Comparison of ENCODE assay signal across 10 cellular contexts in genomic region chr1:7046314-7046713, GRCh38.
DNase-seq lines count a peak whose midpoint lies in the region; ATAC-seq and TF ChIP-seq lines count a peak whose summit lies in the region.
"Had no signal": no experiment of that assay in that cellular context is flagged by ENCODE, and none has a peak within 500 bp of the region (broad histone marks: within the 10 kb centered on the region; RNA-seq: fewer than 3 reads in every experiment).

No MANE protein-coding gene starts in this region.

- no peaks in the 10 kb centered on the region for H3K4me1 Mint-ChIP-seq in MCF 10A (ENCODE audit: insufficient read depth, unreplicated experiment)

- peak; percentile 55 for DNase-seq in MCF 10A (ENCODE audit: unreplicated experiment)
- no peak for DNase-seq in breast epithelium (ENCODE audit: low spot score in 2 of 2)
- no peak for DNase-seq in left cardiac atrium
- no peak for DNase-seq in thoracic aorta (ENCODE audit: low spot score)
- DNase-seq in psoas muscle, result no peak
- DNase-seq in aorta, result no peak
- DNase-seq: activated CD4-positive, alpha-beta T cell treated with anti-CD3 and anti-CD28 coated beads for 1 hour; NCI-H1694 had no signal

- CTCF ChIA-PET in MCF 10A (lab: Yijun Ruan, JAX), result interaction anchor here (0.8 to 2.4 kb wide), 3 partner anchors 23 to 601 kb away, joined by 4 to 9 read pairs (median 9); no protein-coding TSS in a partner anchor

- intact Hi-C loops in MCF 10A (cut with micrococcal nuclease), result loop anchor here (10.0 kb wide), 1 partner anchor 252 kb away; no protein-coding TSS in a partner anchor
- intact Hi-C loops in breast epithelium (cut with DNase I; ENCODE audit: low total_unique reads), result no loop called here
- intact Hi-C loops in left cardiac atrium (cut with DNase I), result loop anchor here in 1 of 2 donors (10.0 kb wide), 2 partner anchors 158 to 598 kb away; no protein-coding TSS in a partner anchor
- intact Hi-C loops in psoas muscle (cut with DNase I), result loop anchor here (10.0 kb wide), 1 partner anchor 598 kb away; no protein-coding TSS in a partner anchor
- intact Hi-C loops in aorta (cut with DNase I), result loop anchor here in 1 of 2 donors (10.0 kb wide), 1 partner anchor 598 kb away; no protein-coding TSS in a partner anchor

- POLR2A ChIA-PET in MCF 10A (lab: Yijun Ruan, JAX), result interaction anchor here (0.6 kb wide), 1 partner anchor 602 kb away, joined by 4 read pairs; no protein-coding TSS in a partner anchor

- H3K36me3 ChIP-seq in breast epithelium (no peaks in the 10 kb centered on the region), thoracic aorta (no peaks in the 10 kb centered on the region), psoas muscle (ENCODE audit: insufficient read depth in 1 of 2, low read depth in 1 of 2) (no peaks in the 10 kb centered on the region), aorta (ENCODE audit: control insufficient read depth in 1 of 2, insufficient read depth in 2 of 2, low read length in 1 of 2) (no peaks in the 10 kb centered on the region)

- ATAC-seq in SK-N-SH treated with all-trans-retinoic acid at 6 μM for 48 hours (peak; percentile 79), left cardiac atrium (peak; percentile 27 to 48), thoracic aorta (ENCODE audit: insufficient number of reproducible peaks, low FRiP score, low read depth) (peak; percentile 35), HG02759 (IDR thresholded peaks at IDR 0.05; ENCODE audit: unreplicated experiment) (no peak), psoas muscle (no peak), aorta (ENCODE audit: low FRiP score) (no peak)

- no peak for TF ChIP-seq POLR2A in breast epithelium (IDR thresholded peaks at IDR 0.05)

- H3K4me3 ChIP-seq in breast epithelium (no peak overlapping the region), thoracic aorta (no peak overlapping the region), psoas muscle (no peak overlapping the region), aorta (ENCODE audit: low read length in 2 of 2) (no peak overlapping the region)

- no peak for TF ChIP-seq CTCF in MCF 10A (IDR thresholded peaks at IDR 0.05; ENCODE audit: unreplicated experiment)
- no peak for TF ChIP-seq CTCF in breast epithelium (IDR thresholded peaks at IDR 0.05)
- TF ChIP-seq CTCF in thoracic aorta (IDR thresholded peaks at IDR 0.05), result no peak
- TF ChIP-seq CTCF in psoas muscle (IDR thresholded peaks at IDR 0.05), result no peak

- H3K27me3 ChIP-seq in breast epithelium (peaks cover 0 to 4% of the 10 kb centered on the region in 2 donors), thoracic aorta (replicated peaks; ENCODE audit: insufficient read depth) (no peaks in the 10 kb centered on the region), psoas muscle (ENCODE audit: insufficient read depth in 3 of 3, low read length in 2 of 3) (peaks cover 0 to 14% (median 0%) of the 10 kb centered on the region in 3 donors), aorta (ENCODE audit: control insufficient read depth in 1 of 2, insufficient read depth in 2 of 2, low read length in 1 of 2) (no peaks in the 10 kb centered on the region)

- H3K4me1 ChIP-seq in breast epithelium (no peaks in the 10 kb centered on the region), thoracic aorta (ENCODE audit: control insufficient read depth in 1 of 2, low read depth in 2 of 2) (no peaks in the 10 kb centered on the region), psoas muscle (peaks cover 7% of the 10 kb centered on the region), aorta (ENCODE audit: control insufficient read depth in 1 of 2, insufficient read depth in 2 of 2, low read length in 2 of 2) (no peaks in the 10 kb centered on the region)

- H3K27ac Mint-ChIP-seq in MCF 10A (ENCODE audit: low read depth, unreplicated experiment), result no peak overlapping the region

- no peak overlapping the region for H3K27ac ChIP-seq in breast epithelium
- no peak overlapping the region for H3K27ac ChIP-seq in thoracic aorta
- H3K27ac ChIP-seq in psoas muscle, result no peak overlapping the region
- no peak overlapping the region for H3K27ac ChIP-seq in aorta (ENCODE audit: low read depth in 1 of 2, low read length in 2 of 2)

- H3K9me3 Mint-ChIP-seq in MCF 10A (ENCODE audit: unreplicated experiment), result no peaks in the 10 kb centered on the region

- H3K9me3 ChIP-seq in breast epithelium (no peaks in the 10 kb centered on the region), thoracic aorta (no peaks in the 10 kb centered on the region), psoas muscle (no peaks in the 10 kb centered on the region), aorta (ENCODE audit: control insufficient read depth, low read length) (peaks cover 4% of the 10 kb centered on the region)

- H3K4me3 Mint-ChIP-seq in MCF 10A (ENCODE audit: unreplicated experiment), result no peak overlapping the region

- no peaks in the 10 kb centered on the region for H3K36me3 Mint-ChIP-seq in MCF 10A (ENCODE audit: insufficient read depth, unreplicated experiment)

- peaks cover 47% of the 10 kb centered on the region for H3K27me3 Mint-ChIP-seq in MCF 10A (ENCODE audit: insufficient read depth, unreplicated experiment)

- no TSS peak for BruUV-seq in MCF 10A (replicated peaks; lab: Mats Ljungman, UMichigan)

- WGBS in psoas muscle, 3 donors, result 0 to 3% (median 1%) methylated on average over 4 of the region's 4 CpGs
- WGBS in aorta, 2 donors, result 1 to 4% methylated on average over 4 of the region's 4 CpGs

TF ChIP-seq in SK-N-SH treated with all-trans-retinoic acid at 6 μM for 48 hours, 23 proteins besides CTCF, POLR2A, EP300 and RAD21:
- TF ChIP-seq ISL1 (CRISPR knock-in tag; IDR thresholded peaks at IDR 0.05) (no peak), ZNF70 (CRISPR knock-in tag; IDR thresholded peaks at IDR 0.05) (peak; percentile 22; the same call in 1 of the 2 replicates), SNAI2 (CRISPR knock-in tag; IDR thresholded peaks at IDR 0.05) (peak; percentile 79; the same call in 1 of the 2 replicates), CSDC2 (CRISPR knock-in tag; IDR thresholded peaks at IDR 0.05) (peak; percentile 54; the same call in 1 of the 2 replicates), TCF4 (CRISPR knock-in tag; IDR thresholded peaks at IDR 0.05; ENCODE audit: borderline replicate concordance) (peak; percentile 80), ZNF565 (CRISPR knock-in tag; conservative IDR thresholded peaks at IDR 0.05; ENCODE audit: low read depth) (0 out of 2 replicates have a peak, but pooled peaks have one; percentile 7)

Comparison
In these comparisons a context has a peak if more than half of its experiments do, and no peak if none do; other contexts are left out.
1. ATAC-seq: peak in SK-N-SH treated with all-trans-retinoic acid at 6 μM for 48 hours (single experiment), left cardiac atrium (2 of 2) and thoracic aorta (single experiment); none in HG02759 (single experiment), psoas muscle (0 of 4) and aorta (single experiment).